In the genomic region with DNA sequence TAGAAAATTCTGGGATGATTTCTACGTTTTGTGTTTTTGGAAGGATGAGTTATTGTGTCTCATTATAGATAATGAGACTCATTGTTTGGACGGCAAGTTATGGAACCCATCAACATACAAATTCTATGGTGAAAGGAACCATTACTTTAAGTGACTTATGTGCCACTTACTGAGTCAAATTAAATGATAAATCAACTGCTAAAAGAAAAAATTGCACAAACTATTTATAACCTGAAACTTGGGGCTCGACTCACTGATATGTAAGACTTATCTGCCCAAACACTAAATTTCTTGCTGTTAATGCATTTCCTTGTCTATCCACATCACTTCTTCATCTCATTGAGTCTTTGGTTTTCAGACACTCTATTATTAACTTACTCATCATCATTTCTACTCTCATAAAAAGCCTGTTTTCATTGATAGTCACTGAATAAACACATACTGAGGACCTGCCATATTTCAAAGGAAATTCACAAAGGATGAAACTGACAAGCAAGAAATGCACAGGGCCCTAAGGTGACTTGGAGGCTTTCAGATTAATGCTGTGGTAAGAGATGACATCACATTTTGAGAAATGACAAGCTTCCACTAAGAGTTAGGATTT, we compare ENCODE assay signal across 25 cellular contexts.
"Had no signal": no experiment of that assay in that cellular context is flagged by ENCODE, and none has a peak within 500 bp of the region (broad histone marks: within the 10 kb centered on the region; RNA-seq: fewer than 3 reads in every experiment).

No MANE protein-coding gene starts in this region.

- H3K27ac ChIP-seq: dorsolateral prefrontal cortex, foreskin keratinocyte, left lung, prostate gland, thoracic aorta, tibial nerve, upper lobe of left lung had no signal

- DNase-seq: dorsolateral prefrontal cortex; effector CD4-positive, alpha-beta T cell; foreskin keratinocyte; glutamatergic neuron; heart right ventricle; hippocampal formation; left cardiac atrium; left lung; mesenchymal stem cell; midbrain; naive thymus-derived CD8-positive, alpha-beta T cell; nephron progenitor cell; nucleus accumbens; right cardiac atrium; small intestine; stimulated activated CD4-positive, alpha-beta T cell treated with anti-CD3 and anti-CD28 coated beads, Interleukin-15, amount 100 ng/mL, for 24 hours; stimulated activated CD4-positive, alpha-beta T cell treated with anti-CD3 and anti-CD28 coated beads, Interleukin-2, amount 100 ng/mL, for 48 hours; stimulated activated naive B cell treated with anti-CD40 and anti-IgM and Interleukin-4, amounts not matched to agents 10 μg/mL and 1 μg/mL and 100 μg/mL, for 72 hours; upper lobe of left lung had no signal

- H3K36me3 ChIP-seq: heart right ventricle, left lung, prostate gland, thoracic aorta, tibial nerve, upper lobe of left lung had no signal

- H3K27me3 ChIP-seq: dorsolateral prefrontal cortex, foreskin keratinocyte, heart right ventricle, left lung, tibial nerve, upper lobe of left lung had no signal

- H3K4me3 ChIP-seq: dorsolateral prefrontal cortex, heart right ventricle, left lung, prostate gland, thoracic aorta, tibial nerve, upper lobe of left lung had no signal

- H3K4me1 ChIP-seq: foreskin keratinocyte, left lung, prostate gland, upper lobe of left lung had no signal

- ATAC-seq: foreskin keratinocyte; heart right ventricle; left cardiac atrium; left lung; naive thymus-derived CD8-positive, alpha-beta T cell; right cardiac atrium; stimulated activated naive B cell treated with anti-CD40 and anti-IgM and Interleukin-4, amounts not matched to agents 10 μg/mL and 1 μg/mL and 100 μg/mL, for 72 hours had no signal

- H3K9me3 ChIP-seq: prostate gland, thoracic aorta, upper lobe of left lung had no signal

- FAIRE-seq: colon, islet of Langerhans, small intestine, urothelium cell line had no signal
